Comparison of ENCODE assay signal across 10 cellular contexts in genomic region chr1:154742586-154742985, GRCh38.
"Had no signal": no experiment of that assay in that cellular context is flagged by ENCODE, and none has a peak within 500 bp of the region (broad histone marks: within the 10 kb centered on the region; RNA-seq: fewer than 3 reads in every experiment).

No MANE protein-coding gene starts in this region.

- H3K27me3 ChIP-seq: dorsolateral prefrontal cortex had no signal

- H3K9me3 ChIP-seq: transverse colon had no signal

- H3K4me3 ChIP-seq: dorsolateral prefrontal cortex, transverse colon had no signal

- H3K36me3 ChIP-seq: transverse colon had no signal

- DNase-seq: activated CD4-positive, CD25-positive, alpha-beta regulatory T cell treated with anti-CD3 and anti-CD28 coated beads, Interleukin-2, amount 50 U/mL, for 72 hours; activated naive CD4-positive, alpha-beta T cell; activated naive CD8-positive, alpha-beta T cell treated with anti-CD3 and anti-CD28 coated beads, Interleukin-2, amount 50 U/mL, for 24 hours; dorsolateral prefrontal cortex; small intestine; stimulated activated CD4-positive, alpha-beta T cell treated with anti-CD3 and anti-CD28 coated beads, Interleukin-4, amount 100 ng/mL, for 24 hours; stimulated activated naive CD4-positive, alpha-beta T cell treated with Interleukin-2 at 50 U/mL for 16 hours; substantia nigra; T-helper 9 cell; transverse colon had no signal

- ATAC-seq: activated naive CD8-positive, alpha-beta T cell treated with anti-CD3 and anti-CD28 coated beads, Interleukin-2, amount 50 U/mL, for 24 hours had no signal
